In the genomic region with DNA sequence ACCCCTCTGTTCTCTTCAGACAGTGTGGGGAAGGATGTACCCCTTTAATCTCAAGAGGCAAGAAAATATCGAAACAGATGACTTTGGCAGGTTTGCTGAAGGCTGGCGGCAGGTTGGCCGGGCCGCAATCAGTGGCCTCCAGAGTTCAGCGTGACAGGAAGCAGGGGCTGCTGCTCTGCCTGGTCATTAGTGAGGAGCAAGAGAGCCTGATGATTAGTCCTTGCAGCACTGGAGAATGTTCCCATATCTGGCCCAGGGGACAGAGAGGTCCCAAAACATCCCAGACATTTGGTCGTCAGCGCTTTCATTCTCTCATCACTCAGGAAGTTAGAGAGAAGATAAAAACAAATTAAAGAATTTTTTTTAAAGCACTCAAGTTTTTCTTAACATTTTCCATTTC, we compare ENCODE assay signal across 1 cellular context.
TF ChIP-seq lines count a peak whose summit lies in the region.

No MANE protein-coding gene starts in this region.

TF ChIP-seq in HCT116, 20 proteins besides CTCF, POLR2A, EP300 and RAD21 (continued from another document):
- TF ChIP-seq, protein P1, sequence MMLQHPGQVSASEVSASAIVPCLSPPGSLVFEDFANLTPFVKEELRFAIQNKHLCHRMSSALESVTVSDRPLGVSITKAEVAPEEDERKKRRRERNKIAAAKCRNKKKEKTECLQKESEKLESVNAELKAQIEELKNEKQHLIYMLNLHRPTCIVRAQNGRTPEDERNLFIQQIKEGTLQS (IDR thresholded peaks at IDR 0.05), result no peak
